19 cellular contexts compared by ENCODE assay signal in the genomic region with DNA sequence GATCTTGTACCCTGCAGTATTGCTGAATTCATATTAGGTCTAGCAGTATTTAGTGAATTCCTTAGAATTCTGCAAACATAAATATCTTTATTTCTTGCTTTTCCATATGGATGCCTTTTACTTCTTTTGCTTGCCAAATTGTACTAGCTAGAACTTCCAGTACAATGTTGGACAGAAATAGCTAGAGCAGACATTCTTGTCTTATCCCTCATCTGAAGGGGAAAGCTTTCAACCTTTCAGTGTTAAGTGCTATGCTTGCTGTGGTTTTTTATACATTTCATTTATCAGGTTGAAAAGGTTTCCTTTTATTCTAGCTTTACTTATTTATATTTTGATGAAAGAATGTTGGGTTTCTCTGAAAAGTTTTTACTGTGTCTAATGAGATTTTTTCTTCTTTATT.
DNase-seq lines count a peak whose midpoint lies in the region; FAIRE-seq and TF ChIP-seq lines count a peak whose summit lies in the region.
"Had no signal": no experiment of that assay in that cellular context is flagged by ENCODE, and none has a peak within 500 bp of the region (broad histone marks: within the 10 kb centered on the region; RNA-seq: fewer than 3 reads in every experiment).

No MANE protein-coding gene starts in this region.

- no peak overlapping the region for H3K4me2 ChIP-seq in astrocyte (ENCODE audit: low read length)
- H3K4me2 ChIP-seq: GM23338 had no signal

- no peaks in the 10 kb centered on the region for H3K36me3 Mint-ChIP-seq in astrocyte (ENCODE audit: low read depth, unreplicated experiment)
- H3K36me3 Mint-ChIP-seq: CD4-positive, CD25-positive, alpha-beta regulatory T cell; CD8-positive, alpha-beta T cell had no signal

- H3K27me3 ChIP-seq in cardiac muscle cell (no peaks in the 10 kb centered on the region), left ventricle myocardium inferior (ENCODE audit: low read depth) (no peaks in the 10 kb centered on the region), adipocyte (replicated peaks; ENCODE audit: control insufficient read depth, insufficient read depth, low read length) (no peaks in the 10 kb centered on the region), astrocyte (ENCODE audit: insufficient read depth, low read length) (no peaks in the 10 kb centered on the region)
- no peaks in the 10 kb centered on the region for H3K27me3 ChIP-seq in effector memory CD4-positive, alpha-beta T cell (replicated peaks; ENCODE audit: control insufficient read depth, insufficient read depth, low read length, poor library complexity, severe bottlenecking)

- FAIRE-seq in astrocyte (lab: Jason Lieb, UNC) = no peak
- FAIRE-seq: G401.6, GM12878, GM19239 had no signal

- no peaks in the 10 kb centered on the region for H3K9me3 Mint-ChIP-seq in astrocyte (ENCODE audit: unreplicated experiment)
- H3K9me3 Mint-ChIP-seq: GM23338, H9 had no signal

- no peaks in the 10 kb centered on the region for H4K20me1 ChIP-seq in astrocyte (ENCODE audit: insufficient read depth, low read length)

- no peaks in the 10 kb centered on the region for H3K27me3 Mint-ChIP-seq in astrocyte (ENCODE audit: low read depth, unreplicated experiment)
- H3K27me3 Mint-ChIP-seq: CD4-positive, CD25-positive, alpha-beta regulatory T cell had no signal

- no peak overlapping the region for H2AFZ ChIP-seq in astrocyte (ENCODE audit: low read depth, low read length)
- H2AFZ ChIP-seq: GM23338 had no signal

- DNase-seq in cardiac muscle cell (ENCODE audit: low read depth in 1 of 2, low spot score in 1 of 2) = peak in 1 of 2 donors; percentile 54
- DNase-seq in left ventricle myocardium inferior = no peak
- peak; percentile 36 for DNase-seq in adipocyte (ENCODE audit: low read depth)
- peak; percentile 39 for DNase-seq in astrocyte (ENCODE audit: low read depth)
- DNase-seq in inferior parietal cortex (ENCODE audit: extremely low spot score) = peak; percentile 6
- DNase-seq in C1 segment of cervical spinal cord (lab: John Stamatoyannopoulos, UW) = no peak
- no peak for DNase-seq in effector memory CD4-positive, alpha-beta T cell
- no peak for DNase-seq in GDM1 (lab: John Stamatoyannopoulos, UW)
- DNase-seq: Caco-2; CD4-positive, CD25-positive, alpha-beta regulatory T cell; CD8-positive, alpha-beta T cell; DMS153; DND-41; H9 had no signal

- TF ChIP-seq CTCF in cardiac muscle cell (IDR thresholded peaks at IDR 0.05; ENCODE audit: low read depth, low read length) = no peak
- TF ChIP-seq CTCF in left ventricle myocardium inferior (IDR thresholded peaks at IDR 0.05; ENCODE audit: borderline replicate concordance) = no peak
- TF ChIP-seq CTCF in astrocyte (IDR thresholded peaks at IDR 0.05; ENCODE audit: insufficient read depth, low read depth, low read length) = no peak

- H3K4me3 ChIP-seq in cardiac muscle cell (no peak overlapping the region), left ventricle myocardium inferior (no peak overlapping the region), adipocyte (ENCODE audit: low read length) (no peak overlapping the region), astrocyte (ENCODE audit: insufficient read depth, low read depth, low read length) (no peak overlapping the region)
- H3K4me3 ChIP-seq in effector memory CD4-positive, alpha-beta T cell (ENCODE audit: insufficient read depth, low read depth, low read length, poor library complexity, severe bottlenecking) = no peak overlapping the region
- H3K4me3 ChIP-seq: GM12878, GM23338 had no signal

- H3K27ac Mint-ChIP-seq in astrocyte (ENCODE audit: unreplicated experiment) = no peak overlapping the region
- H3K27ac Mint-ChIP-seq: CD4-positive, CD25-positive, alpha-beta regulatory T cell; CD8-positive, alpha-beta T cell; GM23338; H9 had no signal

- peak overlapping the region; percentile 2 for H3K27ac ChIP-seq in cardiac muscle cell
- no peak overlapping the region for H3K27ac ChIP-seq in left ventricle myocardium inferior (replicated peaks)
- no peak overlapping the region for H3K27ac ChIP-seq in astrocyte (ENCODE audit: low read depth, low read length)
- no peak overlapping the region for H3K27ac ChIP-seq in effector memory CD4-positive, alpha-beta T cell (ENCODE audit: insufficient read depth, low read length, poor library complexity, severe bottlenecking)
- H3K27ac ChIP-seq: C4-2B had no signal

- no peak overlapping the region for H3K4me3 Mint-ChIP-seq in astrocyte (ENCODE audit: unreplicated experiment)
- H3K4me3 Mint-ChIP-seq: CD4-positive, CD25-positive, alpha-beta regulatory T cell; CD8-positive, alpha-beta T cell; GM23338; H9 had no signal

- no peaks in the 10 kb centered on the region for H3K36me3 ChIP-seq in cardiac muscle cell
- H3K36me3 ChIP-seq in left ventricle myocardium inferior = no peaks in the 10 kb centered on the region
- H3K36me3 ChIP-seq in adipocyte (ENCODE audit: control insufficient read depth, insufficient read depth, low read length, severe bottlenecking) = no peaks in the 10 kb centered on the region
- no peaks in the 10 kb centered on the region for H3K36me3 ChIP-seq in astrocyte (ENCODE audit: insufficient read depth, low read length)
- H3K36me3 ChIP-seq in effector memory CD4-positive, alpha-beta T cell (ENCODE audit: control insufficient read depth, insufficient read depth, low read length) = no peaks in the 10 kb centered on the region

- H3K79me2 ChIP-seq in astrocyte (ENCODE audit: insufficient read depth, low read length) = no peaks in the 10 kb centered on the region

- H3K4me1 Mint-ChIP-seq in astrocyte (ENCODE audit: low read depth, unreplicated experiment) = peaks cover 3% of the 10 kb centered on the region
- H3K4me1 Mint-ChIP-seq: CD4-positive, CD25-positive, alpha-beta regulatory T cell; GM23338 had no signal

- intact Hi-C loops in left ventricle myocardium inferior (cut with micrococcal nuclease) = no loop called here

- H3K9me3 ChIP-seq in cardiac muscle cell (ENCODE audit: low read depth) = no peaks in the 10 kb centered on the region
- no peaks in the 10 kb centered on the region for H3K9me3 ChIP-seq in left ventricle myocardium inferior (replicated peaks)
- H3K9me3 ChIP-seq in adipocyte (ENCODE audit: control insufficient read depth, low read length) = no peaks in the 10 kb centered on the region
- no peaks in the 10 kb centered on the region for H3K9me3 ChIP-seq in astrocyte (ENCODE audit: insufficient read depth, low read depth, low read length)
- no peaks in the 10 kb centered on the region for H3K9me3 ChIP-seq in effector memory CD4-positive, alpha-beta T cell (ENCODE audit: control insufficient read depth, low read length)

- H3K9ac ChIP-seq in adipocyte (ENCODE audit: low read length) (no peak overlapping the region), astrocyte (ENCODE audit: low read length) (no peak overlapping the region)

- peaks cover 18% of the 10 kb centered on the region for H3K4me1 ChIP-seq in cardiac muscle cell (ENCODE audit: low read depth)
- H3K4me1 ChIP-seq in left ventricle myocardium inferior = peaks cover 14% of the 10 kb centered on the region
- no peaks in the 10 kb centered on the region for H3K4me1 ChIP-seq in adipocyte (ENCODE audit: control insufficient read depth, insufficient read depth, low read length)
- no peaks in the 10 kb centered on the region for H3K4me1 ChIP-seq in astrocyte (ENCODE audit: insufficient read depth, low read length)
- no peaks in the 10 kb centered on the region for H3K4me1 ChIP-seq in effector memory CD4-positive, alpha-beta T cell (ENCODE audit: control insufficient read depth, insufficient read depth, low read length, poor library complexity, severe bottlenecking)

Comparison
In these comparisons a context has a peak if more than half of its experiments do, and no peak if none do; other contexts are left out.
1. DNase-seq: peak in adipocyte (single experiment), astrocyte (single experiment) and inferior parietal cortex (single experiment); none in left ventricle myocardium inferior (single experiment), C1 segment of cervical spinal cord (0 of 14), effector memory CD4-positive, alpha-beta T cell (0 of 3) and GDM1 (single experiment).